Comparison of ENCODE assay signal across 1 cellular context in the genomic region with DNA sequence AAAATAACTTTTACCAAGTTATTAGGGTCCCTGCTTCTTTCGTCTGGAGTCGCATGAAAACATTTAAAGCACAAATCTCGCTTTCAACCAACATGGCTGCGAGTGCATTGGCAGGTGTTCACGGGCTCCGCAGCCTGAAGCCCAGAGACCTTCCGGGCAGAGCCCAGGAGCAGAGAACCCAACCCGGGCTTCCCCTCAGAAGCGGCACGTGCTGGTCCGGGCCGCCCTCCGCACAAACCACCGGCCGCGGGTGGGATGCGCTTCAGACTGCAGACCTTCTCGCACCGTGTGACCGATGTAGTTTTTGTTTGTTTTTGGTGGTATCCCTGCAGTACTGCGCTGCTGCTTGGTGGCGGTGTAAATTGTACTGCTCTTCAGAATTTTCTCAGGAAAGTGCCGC.
TF ChIP-seq lines count a peak whose summit lies in the region.

No MANE protein-coding gene starts in this region.

TF ChIP-seq in H1, 55 proteins besides CTCF, POLR2A, EP300 and RAD21:
- TF ChIP-seq BCL11A (IDR thresholded peaks at IDR 0.05; ENCODE audit: low read depth in 2 of 2, low read length in 2 of 2) (no peak), BACH1 (IDR thresholded peaks at IDR 0.05; ENCODE audit: low read length) (no peak), SUZ12 (IDR thresholded peaks at IDR 0.05; ENCODE audit: low read length) (no peak), TCF12 (IDR thresholded peaks at IDR 0.05; ENCODE audit: low read depth, low read length) (no peak), TEAD4 (IDR thresholded peaks at IDR 0.05; ENCODE audit: low read depth, low read length) (no peak), YY1 (IDR thresholded peaks at IDR 0.05; ENCODE audit: low read depth, low read length) (no peak)
